Comparison of ENCODE assay signal across 27 cellular contexts in genomic region chr1:229874609-229875008, GRCh38.
DNase-seq lines count a peak whose midpoint lies in the region; ATAC-seq, FAIRE-seq and TF ChIP-seq lines count a peak whose summit lies in the region.
"Had no signal": no experiment of that assay in that cellular context is flagged by ENCODE, and none has a peak within 500 bp of the region (broad histone marks: within the 10 kb centered on the region; RNA-seq: fewer than 3 reads in every experiment).

No MANE protein-coding gene starts in this region.

- TF ChIP-seq RAD21 in A549 (conservative IDR thresholded peaks at IDR 0.05 in 1 of 2, IDR thresholded peaks at IDR 0.05 in 1 of 2) = no peak

- peaks cover 13% of the 10 kb centered on the region for H3K4me1 ChIP-seq in A549
- H3K4me1 ChIP-seq: esophagus squamous epithelium, SJSA1 had no signal

- ATAC-seq in A549 (no peak), HG03457 (IDR thresholded peaks at IDR 0.05; ENCODE audit: unreplicated experiment) (no peak)
- ATAC-seq: left lobe of liver, sciatic nerve had no signal

- TF ChIP-seq EP300 in A549 (IDR thresholded peaks at IDR 0.05) = no peak

- POLR2A ChIA-PET in A549 (lab: Yijun Ruan, JAX) = no interaction called here

- no peaks in the 10 kb centered on the region for H3K9me3 ChIP-seq in A549
- H3K9me3 ChIP-seq: esophagus squamous epithelium, SJSA1, tibial artery had no signal

- FAIRE-seq in A549 (lab: Jason Lieb, UNC) = no peak
- FAIRE-seq: A204.1, D721Med, frontal cortex, GM12891 had no signal

- DNase-seq in activated CD4-positive, alpha-beta T cell treated with anti-CD3 and anti-CD28 coated beads for 48 hours = peak; percentile 22
- no peak for DNase-seq in activated CD4-positive, alpha-beta T cell treated with anti-CD3 and anti-CD28 coated beads, Interleukin-2, amount 50 U/mL, for 48 hours
- DNase-seq in A549 (ENCODE audit: low read depth in 1 of 2, low spot score in 1 of 2) (peak in 1 of 2 experiments; percentile 11), RPMI7951 (ENCODE audit: low read depth) (peak; percentile 52), kidney tubule cell (ENCODE audit: low spot score) (peak; percentile 11), cerebellar cortex (ENCODE audit: low spot score) (no peak), iPS-NIHi11 (ENCODE audit: low spot score) (no peak)
- DNase-seq: activated CD4-positive, CD25-positive, alpha-beta regulatory T cell; activated CD8-positive, alpha-beta memory T cell treated with anti-CD3 and anti-CD28 coated beads for 24 hours; activated naive CD4-positive, alpha-beta T cell treated with Interleukin-2 at 50 U/mL for 16 hours; activated T-cell treated with anti-CD3 and anti-CD28 coated beads, Interleukin-2, amount 50 U/mL, for 1 hour; AML-193; anterior cingulate cortex; CD4-positive, alpha-beta T cell; EL; esophagus squamous epithelium; NCI-H1092; NCI-H2029; tibial artery had no signal

- peak overlapping the region; percentile 68 to 70 for H3K27ac ChIP-seq in A549
- H3K27ac ChIP-seq: esophagus squamous epithelium, SJSA1, tibial artery had no signal

- no peak overlapping the region for H3K4me3 ChIP-seq in A549
- H3K4me3 ChIP-seq: esophagus squamous epithelium, SJSA1, tibial artery had no signal

- peak overlapping the region; percentile 24; the same call in 2 of the 3 replicates for H3K4me2 ChIP-seq in A549

- TF ChIP-seq CTCF in A549 (IDR thresholded peaks at IDR 0.05) = no peak

- TF ChIP-seq POLR2A in A549 (IDR thresholded peaks at IDR 0.05; ENCODE audit: low read length) = no peak

- WGBS in A549 (ENCODE audit: missing lambda C conversion rate) = 51% methylated on average over 2 of the region's 2 CpGs

- CTCF ChIA-PET in A549 (lab: Yijun Ruan, JAX) = no interaction called here

TF ChIP-seq in A549, 52 proteins besides CTCF, POLR2A, EP300 and RAD21:
- TF ChIP-seq RFX5 (IDR thresholded peaks at IDR 0.05) = no peak
- no peak for TF ChIP-seq ZC3H11A (IDR thresholded peaks at IDR 0.05)
- TF ChIP-seq RCOR1 (IDR thresholded peaks at IDR 0.05; ENCODE audit: low read depth, low read length) = no peak
- no peak for TF ChIP-seq KDM1A (IDR thresholded peaks at IDR 0.05; ENCODE audit: low read depth)
- no peak for TF ChIP-seq ESRRA (IDR thresholded peaks at IDR 0.05; ENCODE audit: borderline replicate concordance, low read length)
- TF ChIP-seq FOSL2 (IDR thresholded peaks at IDR 0.05) = no peak
- TF ChIP-seq FOSL2 (CRISPR knock-in tag; IDR thresholded peaks at IDR 0.05) = no peak
- no peak for TF ChIP-seq POLR2AphosphoS2 (conservative IDR thresholded peaks at IDR 0.05; ENCODE audit: low read length)
- TF ChIP-seq EHMT2 (IDR thresholded peaks at IDR 0.05; ENCODE audit: low read depth) = no peak
- TF ChIP-seq CHD4 (IDR thresholded peaks at IDR 0.05; ENCODE audit: borderline replicate concordance) = no peak
- TF ChIP-seq KDM5A (IDR thresholded peaks at IDR 0.05) = no peak
- TF ChIP-seq HEYL (CRISPR knock-in tag; IDR thresholded peaks at IDR 0.05) = no peak
- TF ChIP-seq RARB (CRISPR knock-in tag; IDR thresholded peaks at IDR 0.05) = no peak

Comparison
In these comparisons a context has a peak if more than half of its experiments do, and no peak if none do; other contexts are left out.
1. DNase-seq: peak in activated CD4-positive, alpha-beta T cell treated with anti-CD3 and anti-CD28 coated beads for 48 hours (single experiment), RPMI7951 (single experiment) and kidney tubule cell (single experiment); none in activated CD4-positive, alpha-beta T cell treated with anti-CD3 and anti-CD28 coated beads, Interleukin-2, amount 50 U/mL, for 48 hours (0 of 2), cerebellar cortex (single experiment) and iPS-NIHi11 (single experiment).